1 cellular context compared by ENCODE assay signal in genomic region chr16:56973899-56974298, GRCh38.
A peak's percentile ranks its signal among the peaks of the same experiment; 100 is the strongest.
TF ChIP-seq lines count a peak whose summit lies in the region.

No MANE protein-coding gene starts in this region.

TF ChIP-seq in GM12878, 131 proteins besides CTCF, POLR2A, EP300 and RAD21:
- TF ChIP-seq, protein P1, sequence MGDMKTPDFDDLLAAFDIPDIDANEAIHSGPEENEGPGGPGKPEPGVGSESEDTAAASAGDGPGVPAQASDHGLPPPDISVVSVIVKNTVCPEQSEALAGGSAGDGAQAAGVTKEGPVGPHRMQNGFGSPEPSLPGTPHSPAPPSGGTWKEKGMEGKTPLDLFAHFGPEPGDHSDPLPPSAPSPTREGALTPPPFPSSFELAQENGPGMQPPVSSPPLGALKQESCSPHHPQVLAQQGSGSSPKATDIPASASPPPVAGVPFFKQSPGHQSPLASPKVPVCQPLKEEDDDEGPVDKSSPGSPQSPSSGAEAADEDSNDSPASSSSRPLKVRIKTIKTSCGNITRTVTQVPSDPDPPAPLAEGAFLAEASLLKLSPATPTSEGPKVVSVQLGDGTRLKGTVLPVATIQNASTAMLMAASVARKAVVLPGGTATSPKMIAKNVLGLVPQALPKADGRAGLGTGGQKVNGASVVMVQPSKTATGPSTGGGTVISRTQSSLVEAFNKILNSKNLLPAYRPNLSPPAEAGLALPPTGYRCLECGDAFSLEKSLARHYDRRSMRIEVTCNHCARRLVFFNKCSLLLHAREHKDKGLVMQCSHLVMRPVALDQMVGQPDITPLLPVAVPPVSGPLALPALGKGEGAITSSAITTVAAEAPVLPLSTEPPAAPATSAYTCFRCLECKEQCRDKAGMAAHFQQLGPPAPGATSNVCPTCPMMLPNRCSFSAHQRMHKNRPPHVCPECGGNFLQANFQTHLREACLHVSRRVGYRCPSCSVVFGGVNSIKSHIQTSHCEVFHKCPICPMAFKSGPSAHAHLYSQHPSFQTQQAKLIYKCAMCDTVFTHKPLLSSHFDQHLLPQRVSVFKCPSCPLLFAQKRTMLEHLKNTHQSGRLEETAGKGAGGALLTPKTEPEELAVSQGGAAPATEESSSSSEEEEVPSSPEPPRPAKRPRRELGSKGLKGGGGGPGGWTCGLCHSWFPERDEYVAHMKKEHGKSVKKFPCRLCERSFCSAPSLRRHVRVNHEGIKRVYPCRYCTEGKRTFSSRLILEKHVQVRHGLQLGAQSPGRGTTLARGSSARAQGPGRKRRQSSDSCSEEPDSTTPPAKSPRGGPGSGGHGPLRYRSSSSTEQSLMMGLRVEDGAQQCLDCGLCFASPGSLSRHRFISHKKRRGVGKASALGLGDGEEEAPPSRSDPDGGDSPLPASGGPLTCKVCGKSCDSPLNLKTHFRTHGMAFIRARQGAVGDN (IDR thresholded peaks at IDR 0.05) = peak; percentile 62
- TF ChIP-seq DPF2 (IDR thresholded peaks at IDR 0.05) = 0 out of 2 replicates have a peak, but pooled peaks have one; percentile 43
- TF ChIP-seq RUNX3 (IDR thresholded peaks at IDR 0.05; ENCODE audit: low read length) = 0 out of 2 replicates have a peak, but pooled peaks have one; percentile 27
- peak; percentile 50; the same call in 1 of the 2 replicates for TF ChIP-seq SPI1 (IDR thresholded peaks at IDR 0.05; ENCODE audit: borderline replicate concordance, insufficient read depth, low read depth, low read length)
TF ChIP-seq in GM12878: peak in this region for 4; not testable (repeated sequence) for 127.
